7 cellular contexts compared by ENCODE assay signal in genomic region chr14:36884049-36884448, GRCh38.
"Had no signal": no experiment of that assay in that cellular context is flagged by ENCODE, and none has a peak within 500 bp of the region (broad histone marks: within the 10 kb centered on the region; RNA-seq: fewer than 3 reads in every experiment).

No MANE protein-coding gene starts in this region.

- DNase-seq: GDM1, GF-D8 had no signal

- H3K4me3 ChIP-seq: GM12878 had no signal

- FAIRE-seq: GM12878, GM12891, GM12892, GM18507, GM19239 had no signal

- ATAC-seq: GM12878 had no signal
